In the genomic region with DNA sequence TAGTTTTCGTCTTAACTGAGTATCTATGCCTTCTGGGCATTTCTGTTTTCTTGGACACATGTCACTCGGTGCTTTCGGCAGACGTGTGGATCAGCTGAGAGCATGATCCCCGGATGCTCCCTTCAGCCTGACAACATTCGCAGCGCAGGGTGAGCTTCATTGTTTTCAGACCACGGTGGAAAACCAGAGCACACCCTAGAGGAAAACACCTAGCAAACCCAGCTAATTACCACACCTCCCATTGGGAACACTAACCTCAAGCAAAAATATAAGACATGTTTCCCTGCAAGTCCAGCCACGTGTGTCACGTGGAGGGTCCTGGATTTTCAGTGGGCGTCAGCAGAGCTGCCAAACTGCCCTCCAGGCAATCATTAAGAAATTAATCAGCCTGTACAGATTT, we compare ENCODE assay signal across 1 cellular context.
TF ChIP-seq lines count a peak whose summit lies in the region.

No MANE protein-coding gene starts in this region.

TF ChIP-seq in GM23338, 12 proteins besides CTCF, POLR2A, EP300 and RAD21 (continued from another document):
- TF ChIP-seq, protein P1, sequence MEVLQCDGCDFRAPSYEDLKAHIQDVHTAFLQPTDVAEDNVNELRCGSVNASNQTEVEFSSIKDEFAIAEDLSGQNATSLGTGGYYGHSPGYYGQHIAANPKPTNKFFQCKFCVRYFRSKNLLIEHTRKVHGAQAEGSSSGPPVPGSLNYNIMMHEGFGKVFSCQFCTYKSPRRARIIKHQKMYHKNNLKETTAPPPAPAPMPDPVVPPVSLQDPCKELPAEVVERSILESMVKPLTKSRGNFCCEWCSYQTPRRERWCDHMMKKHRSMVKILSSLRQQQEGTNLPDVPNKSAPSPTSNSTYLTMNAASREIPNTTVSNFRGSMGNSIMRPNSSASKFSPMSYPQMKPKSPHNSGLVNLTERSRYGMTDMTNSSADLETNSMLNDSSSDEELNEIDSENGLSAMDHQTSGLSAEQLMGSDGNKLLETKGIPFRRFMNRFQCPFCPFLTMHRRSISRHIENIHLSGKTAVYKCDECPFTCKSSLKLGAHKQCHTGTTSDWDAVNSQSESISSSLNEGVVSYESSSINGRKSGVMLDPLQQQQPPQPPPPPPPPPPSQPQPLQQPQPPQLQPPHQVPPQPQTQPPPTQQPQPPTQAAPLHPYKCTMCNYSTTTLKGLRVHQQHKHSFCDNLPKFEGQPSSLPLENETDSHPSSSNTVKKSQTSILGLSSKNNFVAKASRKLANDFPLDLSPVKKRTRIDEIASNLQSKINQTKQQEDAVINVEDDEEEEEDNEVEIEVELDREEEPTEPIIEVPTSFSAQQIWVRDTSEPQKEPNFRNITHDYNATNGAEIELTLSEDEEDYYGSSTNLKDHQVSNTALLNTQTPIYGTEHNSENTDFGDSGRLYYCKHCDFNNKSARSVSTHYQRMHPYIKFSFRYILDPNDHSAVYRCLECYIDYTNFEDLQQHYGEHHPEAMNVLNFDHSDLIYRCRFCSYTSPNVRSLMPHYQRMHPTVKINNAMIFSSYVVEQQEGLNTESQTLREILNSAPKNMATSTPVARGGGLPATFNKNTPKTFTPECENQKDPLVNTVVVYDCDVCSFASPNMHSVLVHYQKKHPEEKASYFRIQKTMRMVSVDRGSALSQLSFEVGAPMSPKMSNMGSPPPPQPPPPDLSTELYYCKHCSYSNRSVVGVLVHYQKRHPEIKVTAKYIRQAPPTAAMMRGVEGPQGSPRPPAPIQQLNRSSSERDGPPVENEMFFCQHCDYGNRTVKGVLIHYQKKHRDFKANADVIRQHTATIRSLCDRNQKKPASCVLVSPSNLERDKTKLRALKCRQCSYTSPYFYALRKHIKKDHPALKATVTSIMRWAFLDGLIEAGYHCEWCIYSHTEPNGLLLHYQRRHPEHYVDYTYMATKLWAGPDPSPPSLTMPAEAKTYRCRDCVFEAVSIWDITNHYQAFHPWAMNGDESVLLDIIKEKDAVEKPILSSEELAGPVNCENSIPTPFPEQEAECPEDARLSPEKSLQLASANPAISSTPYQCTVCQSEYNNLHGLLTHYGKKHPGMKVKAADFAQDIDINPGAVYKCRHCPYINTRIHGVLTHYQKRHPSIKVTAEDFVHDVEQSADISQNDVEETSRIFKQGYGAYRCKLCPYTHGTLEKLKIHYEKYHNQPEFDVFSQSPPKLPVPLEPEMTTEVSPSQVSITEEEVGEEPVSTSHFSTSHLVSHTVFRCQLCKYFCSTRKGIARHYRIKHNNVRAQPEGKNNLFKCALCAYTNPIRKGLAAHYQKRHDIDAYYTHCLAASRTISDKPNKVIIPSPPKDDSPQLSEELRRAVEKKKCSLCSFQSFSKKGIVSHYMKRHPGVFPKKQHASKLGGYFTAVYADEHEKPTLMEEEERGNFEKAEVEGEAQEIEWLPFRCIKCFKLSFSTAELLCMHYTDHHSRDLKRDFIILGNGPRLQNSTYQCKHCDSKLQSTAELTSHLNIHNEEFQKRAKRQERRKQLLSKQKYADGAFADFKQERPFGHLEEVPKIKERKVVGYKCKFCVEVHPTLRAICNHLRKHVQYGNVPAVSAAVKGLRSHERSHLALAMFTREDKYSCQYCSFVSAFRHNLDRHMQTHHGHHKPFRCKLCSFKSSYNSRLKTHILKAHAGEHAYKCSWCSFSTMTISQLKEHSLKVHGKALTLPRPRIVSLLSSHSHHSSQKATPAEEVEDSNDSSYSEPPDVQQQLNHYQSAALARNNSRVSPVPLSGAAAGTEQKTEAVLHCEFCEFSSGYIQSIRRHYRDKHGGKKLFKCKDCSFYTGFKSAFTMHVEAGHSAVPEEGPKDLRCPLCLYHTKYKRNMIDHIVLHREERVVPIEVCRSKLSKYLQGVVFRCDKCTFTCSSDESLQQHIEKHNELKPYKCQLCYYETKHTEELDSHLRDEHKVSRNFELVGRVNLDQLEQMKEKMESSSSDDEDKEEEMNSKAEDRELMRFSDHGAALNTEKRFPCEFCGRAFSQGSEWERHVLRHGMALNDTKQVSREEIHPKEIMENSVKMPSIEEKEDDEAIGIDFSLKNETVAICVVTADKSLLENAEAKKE (CRISPR knock-in tag; IDR thresholded peaks at IDR 0.05): no peak
- no peak for TF ChIP-seq EZH2phosphoT487 (IDR thresholded peaks at IDR 0.05; ENCODE audit: unreplicated experiment)
- TF ChIP-seq STAT1 (IDR thresholded peaks at IDR 0.05; ENCODE audit: unreplicated experiment): no peak
- no peak for TF ChIP-seq CREB1 (CRISPR knock-in tag; IDR thresholded peaks at IDR 0.05; ENCODE audit: low read depth)
